Comparison of ENCODE assay signal across 8 cellular contexts in the genomic region with DNA sequence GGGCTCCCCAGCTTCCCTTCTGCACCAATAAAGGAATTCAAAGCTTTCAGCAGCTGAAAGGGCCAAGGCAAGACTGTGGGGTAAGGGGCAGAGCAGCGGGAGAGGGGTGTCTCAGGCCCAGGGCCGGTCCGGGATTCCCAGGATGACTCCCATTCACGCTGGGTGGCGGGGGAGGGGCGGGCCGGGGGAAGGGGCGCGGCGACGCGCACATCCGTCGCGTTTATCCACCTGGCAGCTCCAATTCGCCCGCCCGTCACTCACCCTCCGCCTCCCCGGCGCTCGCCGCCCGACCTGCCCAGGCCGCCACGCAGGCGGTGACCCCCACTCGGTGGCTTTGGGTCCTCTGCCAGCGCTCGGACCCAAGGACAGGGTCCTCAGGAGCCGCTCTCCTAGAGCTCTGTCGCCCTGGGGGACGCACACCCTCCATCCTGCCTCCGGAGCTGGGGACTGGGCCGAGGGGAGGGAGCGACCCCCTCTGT. TPM values are rescaled to one million over a fixed set of nuclear protein-coding genes. Genes with fewer than 3 reads are reported as not detected.
DNase-seq lines count a peak whose midpoint lies in the region; ATAC-seq and TF ChIP-seq lines count a peak whose summit lies in the region.

No MANE protein-coding gene starts in this region.

- POLR2A ChIA-PET in activated naive CD8-positive, alpha-beta T cell treated with anti-CD3 and anti-CD28 coated beads, Interleukin-2, amount 10 ng/mL, durations not matched to agents 7 days and 5 days (lab: Charles Lee), result interaction anchor here (0.7 to 1.6 kb wide), 3 partner anchors 9 to 27 kb away, joined by 3 to 7 read pairs (median 3); no protein-coding TSS in a partner anchor

- no peaks in the 10 kb centered on the region for H3K27me3 ChIP-seq in testis

- intact Hi-C loops in testis (cut with DNase I; ENCODE audit: low total_unique reads), result no loop called here

- no peak for TF ChIP-seq CTCF in testis (IDR thresholded peaks at IDR 0.05)

- peaks cover 16% of the 10 kb centered on the region for H3K4me1 Mint-ChIP-seq in activated naive CD8-positive, alpha-beta T cell treated with anti-CD3 and anti-CD28 coated beads, Interleukin-2, amount 10 ng/mL, durations not matched to agents 7 days and 5 days

- ATAC-seq in activated naive CD8-positive, alpha-beta T cell treated with anti-CD3 and anti-CD28 coated beads, Interleukin-2, amount 10 ng/mL, durations not matched to agents 7 days and 5 days (ENCODE audit: low read depth), result peak; percentile 23
- ATAC-seq in GM21737 (IDR thresholded peaks at IDR 0.05; ENCODE audit: unreplicated experiment), result no peak

- H3K4me3 ChIP-seq in testis, result peak overlapping the region; percentile 42 to 65

- H3K27me3 Mint-ChIP-seq in activated naive CD8-positive, alpha-beta T cell treated with anti-CD3 and anti-CD28 coated beads, Interleukin-2, amount 10 ng/mL, durations not matched to agents 7 days and 5 days, result peaks cover 37% of the 10 kb centered on the region

- H3K9me3 Mint-ChIP-seq in activated naive CD8-positive, alpha-beta T cell treated with anti-CD3 and anti-CD28 coated beads, Interleukin-2, amount 10 ng/mL, durations not matched to agents 7 days and 5 days, result no peaks in the 10 kb centered on the region

- WGBS in testis, 2 donors, result 1% methylated on average over 13 of the region's 36 CpGs; no CpG with 5 or more reads in 1 of the 2 donors

- DNase-seq in stimulated activated CD4-positive, alpha-beta T cell treated with anti-CD3 and anti-CD28 coated beads, Interleukin-2, amount 100 ng/mL, for 24 hours, result peak; percentile 28 to 31
- no peak for DNase-seq in stimulated activated CD4-positive, alpha-beta T cell treated with anti-CD3 and anti-CD28 coated beads, Interleukin-4, amount 100 ng/mL, for 24 hours
- no peak for DNase-seq in activated naive CD8-positive, alpha-beta T cell treated with anti-CD3 and anti-CD28 coated beads, Interleukin-2, amount 10 ng/mL, durations not matched to agents 7 days and 5 days
- peak; percentile 81 for DNase-seq in islet precursor cell
- DNase-seq in testis, result no peak
- DNase-seq in NCI-H2029 (lab: John Stamatoyannopoulos, UW), result no peak
- DNase-seq in DMS 273 treated with DMSO at 0.1 percent for 48 hours (lab: John Stamatoyannopoulos, UW), result no peak

- no peaks in the 10 kb centered on the region for H3K9me3 ChIP-seq in testis

- peak overlapping the region; percentile 16 for H3K27ac Mint-ChIP-seq in activated naive CD8-positive, alpha-beta T cell treated with anti-CD3 and anti-CD28 coated beads, Interleukin-2, amount 10 ng/mL, durations not matched to agents 7 days and 5 days

- H3K4me3 Mint-ChIP-seq in activated naive CD8-positive, alpha-beta T cell treated with anti-CD3 and anti-CD28 coated beads, Interleukin-2, amount 10 ng/mL, durations not matched to agents 7 days and 5 days, result peak overlapping the region; percentile 55

- H3K27ac ChIP-seq in testis, result no peak overlapping the region

- no peaks in the 10 kb centered on the region for H3K36me3 ChIP-seq in testis (ENCODE audit: low read depth, missing control alignments)

- no peak for TF ChIP-seq POLR2A in testis (IDR thresholded peaks at IDR 0.05)

- H3K4me1 ChIP-seq in testis, result peaks cover 29% of the 10 kb centered on the region

- no peaks in the 10 kb centered on the region for H3K36me3 Mint-ChIP-seq in activated naive CD8-positive, alpha-beta T cell treated with anti-CD3 and anti-CD28 coated beads, Interleukin-2, amount 10 ng/mL, durations not matched to agents 7 days and 5 days

RNA-seq across cellular contexts. Expression of a gene that starts 3.7 kb away (rescaled TPM):
- under 1 TPM; 0.74 to 0.75 TPM for total RNA-seq in activated naive CD8-positive, alpha-beta T cell treated with anti-CD3 and anti-CD28 coated beads, Interleukin-2, amount 10 ng/mL, durations not matched to agents 7 days and 5 days
- 10 to 100 TPM; 15.7 to 18.0 TPM for total RNA-seq in testis
- 11.8 TPM for polyA plus RNA-seq in testis (ENCODE audit: insufficient read depth, low read depth, low replicate concordance)

RNA-seq across cellular contexts. Expression of a gene that starts 55.4 kb away (rescaled TPM):
- under 1 TPM; 0.34 to 0.36 TPM for total RNA-seq in activated naive CD8-positive, alpha-beta T cell treated with anti-CD3 and anti-CD28 coated beads, Interleukin-2, amount 10 ng/mL, durations not matched to agents 7 days and 5 days
- 10 to 100 TPM; 32.0 to 36.0 TPM for total RNA-seq in testis
- polyA plus RNA-seq in testis (ENCODE audit: insufficient read depth, low read depth, low replicate concordance), result 22.0 TPM

RNA-seq across cellular contexts. Expression of a gene that starts 56.6 kb away (rescaled TPM):
- total RNA-seq in activated naive CD8-positive, alpha-beta T cell treated with anti-CD3 and anti-CD28 coated beads, Interleukin-2, amount 10 ng/mL, durations not matched to agents 7 days and 5 days, result under 1 TPM in 1 of 2 experiments, not detected in 1; 0.14 TPM
- total RNA-seq in testis, result 100 to 1,000 TPM; 101 to 120 TPM
- 96.4 TPM for polyA plus RNA-seq in testis (ENCODE audit: insufficient read depth, low read depth, low replicate concordance)

Comparison
In these comparisons a context has a peak if more than half of its experiments do, and no peak if none do; other contexts are left out.
1. DNase-seq: peak in stimulated activated CD4-positive, alpha-beta T cell treated with anti-CD3 and anti-CD28 coated beads, Interleukin-2, amount 100 ng/mL, for 24 hours (2 of 2) and islet precursor cell (single experiment); none in stimulated activated CD4-positive, alpha-beta T cell treated with anti-CD3 and anti-CD28 coated beads, Interleukin-4, amount 100 ng/mL, for 24 hours (single experiment), activated naive CD8-positive, alpha-beta T cell treated with anti-CD3 and anti-CD28 coated beads, Interleukin-2, amount 10 ng/mL, durations not matched to agents 7 days and 5 days (single experiment), testis (single experiment), NCI-H2029 (single experiment) and DMS 273 treated with DMSO at 0.1 percent for 48 hours (single experiment).
2. RNA of a gene that starts 3.7 kb away (total RNA-seq): 15.7 to 18.0 TPM in testis; 0.74 to 0.75 TPM in activated naive CD8-positive, alpha-beta T cell treated with anti-CD3 and anti-CD28 coated beads, Interleukin-2, amount 10 ng/mL, durations not matched to agents 7 days and 5 days; every median in the first group is over 4 times any median in the second.
3. RNA of a gene that starts 55.4 kb away (total RNA-seq): 32.0 to 36.0 TPM in testis; 0.34 to 0.36 TPM in activated naive CD8-positive, alpha-beta T cell treated with anti-CD3 and anti-CD28 coated beads, Interleukin-2, amount 10 ng/mL, durations not matched to agents 7 days and 5 days; every median in the first group is over 10 times any median in the second.
4. RNA of a gene that starts 56.6 kb away (total RNA-seq): 101 to 120 TPM in testis; 0.14 TPM in activated naive CD8-positive, alpha-beta T cell treated with anti-CD3 and anti-CD28 coated beads, Interleukin-2, amount 10 ng/mL, durations not matched to agents 7 days and 5 days; every median in the first group is over 10 times any median in the second.